21 cellular contexts compared by ENCODE assay signal in the genomic region with DNA sequence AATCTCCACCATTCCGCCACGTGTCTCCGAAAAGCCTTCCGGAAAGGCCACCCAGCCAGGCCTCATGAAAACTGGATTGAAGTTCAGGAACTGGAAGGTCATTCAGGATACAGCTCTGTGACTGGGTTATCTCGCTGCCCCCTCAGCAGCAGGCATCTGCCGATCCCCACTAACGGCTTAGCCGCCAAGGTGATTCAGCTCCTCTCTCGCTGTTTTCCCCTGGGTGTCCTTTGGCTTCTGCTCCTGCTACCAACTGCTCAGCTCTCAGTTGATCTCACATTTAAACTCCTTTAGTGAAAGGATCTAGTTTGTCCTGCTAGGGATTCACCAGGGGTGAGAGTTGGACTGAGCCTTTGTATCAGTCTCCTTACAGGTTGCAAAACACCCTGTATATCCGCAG. TPM values are rescaled to one million over a fixed set of nuclear protein-coding genes. Genes with fewer than 3 reads are reported as not detected.
DNase-seq lines count a peak whose midpoint lies in the region; TF ChIP-seq lines count a peak whose summit lies in the region.
"Had no signal": no experiment of that assay in that cellular context is flagged by ENCODE, and none has a peak within 500 bp of the region (broad histone marks: within the 10 kb centered on the region; RNA-seq: fewer than 3 reads in every experiment).

No MANE protein-coding gene starts in this region.

- H3K4me1 Mint-ChIP-seq in progenitor cell of endocrine pancreas (ENCODE audit: low read depth): peaks cover 10% of the 10 kb centered on the region

- H3K36me3 Mint-ChIP-seq in progenitor cell of endocrine pancreas (ENCODE audit: insufficient read depth): no peaks in the 10 kb centered on the region
- H3K36me3 Mint-ChIP-seq: CD8-positive, alpha-beta T cell; T-cell had no signal

- peaks cover 82% of the 10 kb centered on the region for H3K27me3 Mint-ChIP-seq in progenitor cell of endocrine pancreas

- H3K9me3 Mint-ChIP-seq in progenitor cell of endocrine pancreas (ENCODE audit: low read depth): no peaks in the 10 kb centered on the region
- H3K9me3 Mint-ChIP-seq: CD8-positive, alpha-beta T cell; GM23338; T-cell had no signal

- H3K27ac Mint-ChIP-seq in progenitor cell of endocrine pancreas: no peak overlapping the region
- H3K27ac Mint-ChIP-seq: CD8-positive, alpha-beta T cell; GM23338; T-cell had no signal

- no peak for TF ChIP-seq CTCF in progenitor cell of endocrine pancreas (IDR thresholded peaks at IDR 0.05; ENCODE audit: unreplicated experiment)

- H3K4me3 Mint-ChIP-seq in progenitor cell of endocrine pancreas (ENCODE audit: low read depth): peak overlapping the region; percentile 29
- H3K4me3 Mint-ChIP-seq: CD8-positive, alpha-beta T cell; GM23338; T-cell had no signal

- DNase-seq in DMS 273 (lab: John Stamatoyannopoulos, UW; ENCODE audit: unreplicated experiment) (peak; percentile 26), DMS 273 treated with DMSO at 0.1 percent for 48 hours (lab: John Stamatoyannopoulos, UW) (no peak), NCI-H2171 (lab: John Stamatoyannopoulos, UW) (peak; percentile 54), left kidney (ENCODE audit: low read depth, low spot score) (peak; percentile 38), progenitor cell of endocrine pancreas (ENCODE audit: low spot score, unreplicated experiment) (no peak), NCI-H2029 (lab: John Stamatoyannopoulos, UW) (no peak), NOMO-1 treated with dmso at 0.1 percent for 144 hours (lab: John Stamatoyannopoulos, UW; ENCODE audit: unreplicated experiment) (no peak), HuH-7.5 (ENCODE audit: low spot score) (no peak)
- DNase-seq: AML-193; C1 segment of cervical spinal cord; CD8-positive, alpha-beta T cell; EL; GF-D8; HCEC 1CT; Kasumi-1; NCI-H1694 treated with DMSO at 0.1 percent for 48 hours; SIG-M5; T-cell had no signal

RNA-seq across cellular contexts. Expression of a gene that starts 2.2 kb away (rescaled TPM):
- total RNA-seq in progenitor cell of endocrine pancreas: 0.47 and 0.57 TPM in 2 replicates
- total RNA-seq: CD8-positive, alpha-beta T cell; MCF 10A; NCI-H460; T-cell had no signal

Comparison
In these comparisons a context has a peak if more than half of its experiments do, and no peak if none do; other contexts are left out.
1. DNase-seq: peak in DMS 273 (single experiment), NCI-H2171 (single experiment) and left kidney (single experiment); none in DMS 273 treated with DMSO at 0.1 percent for 48 hours (single experiment), progenitor cell of endocrine pancreas (single experiment), NCI-H2029 (single experiment), NOMO-1 treated with dmso at 0.1 percent for 144 hours (single experiment) and HuH-7.5 (single experiment).